ENCODE assay signal across 13 cellular contexts in the genomic region with DNA sequence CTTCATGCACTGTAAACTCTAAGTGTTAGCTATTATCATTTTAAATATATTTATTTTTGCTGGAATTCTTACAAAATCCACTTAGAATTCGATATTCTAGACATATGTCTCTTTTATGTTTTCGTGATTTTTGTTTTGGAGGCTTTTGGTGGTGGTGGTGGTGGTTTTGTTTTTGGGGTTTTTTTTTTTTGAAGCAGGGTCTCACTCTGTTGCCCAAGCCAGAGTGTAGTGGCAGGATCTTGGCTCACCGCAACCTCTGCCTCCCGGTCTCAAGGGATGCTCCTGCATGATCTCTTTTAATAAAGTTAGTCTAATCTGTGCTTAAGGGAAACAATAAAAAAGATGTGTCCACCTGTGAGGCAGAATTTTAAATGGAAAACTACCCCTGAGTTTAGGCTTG.
A peak's percentile ranks its signal among the peaks of the same experiment; 100 is the strongest.
DNase-seq lines count a peak whose midpoint lies in the region; ATAC-seq and TF ChIP-seq lines count a peak whose summit lies in the region.
"Had no signal": no experiment of that assay in that cellular context is flagged by ENCODE, and none has a peak within 500 bp of the region (broad histone marks: within the 10 kb centered on the region; RNA-seq: fewer than 3 reads in every experiment).

No MANE protein-coding gene starts in this region.

- no peaks in the 10 kb centered on the region for H3K36me3 ChIP-seq in GM23338 (ENCODE audit: insufficient read depth)

- H3K9me3 Mint-ChIP-seq in GM23338: peaks cover 2% of the 10 kb centered on the region; the same call in 2 of the 3 replicates
- peaks cover 3% of the 10 kb centered on the region for H3K9me3 Mint-ChIP-seq in activated naive CD8-positive, alpha-beta T cell treated with anti-CD3 and anti-CD28 coated beads for 36 hours
- H3K9me3 Mint-ChIP-seq in naive thymus-derived CD8-positive, alpha-beta T cell: no peaks in the 10 kb centered on the region

- H3K4me3 ChIP-seq in GM23338: no peak overlapping the region
- H3K4me3 ChIP-seq: upper lobe of left lung had no signal

- POLR2A ChIA-PET in naive thymus-derived CD8-positive, alpha-beta T cell (lab: Charles Lee): interaction anchor here (0.6 to 0.8 kb wide), 5 partner anchors 14 to 1482 kb away, joined by 3 to 4 read pairs (median 4); no protein-coding TSS in a partner anchor

- peaks cover 4% of the 10 kb centered on the region for H3K27me3 Mint-ChIP-seq in GM23338 (ENCODE audit: insufficient read depth, low read depth, poor library complexity)
- H3K27me3 Mint-ChIP-seq in activated naive CD8-positive, alpha-beta T cell treated with anti-CD3 and anti-CD28 coated beads for 36 hours: no peaks in the 10 kb centered on the region
- no peaks in the 10 kb centered on the region for H3K27me3 Mint-ChIP-seq in naive thymus-derived CD8-positive, alpha-beta T cell

- no peak for ATAC-seq in GM23338
- ATAC-seq in naive thymus-derived CD8-positive, alpha-beta T cell: peak in 1 of 2 donors; percentile 55
- ATAC-seq in activated CD4-positive, CD25-positive, alpha-beta regulatory T cell treated with anti-CD3 and anti-CD28 coated beads, Interleukin-2, amount 50 U/mL, for 24 hours: no peak
- ATAC-seq in HG03097 (IDR thresholded peaks at IDR 0.05; ENCODE audit: low FRiP score, unreplicated experiment): no peak
- no peak for ATAC-seq in GM18907 (IDR thresholded peaks at IDR 0.05; ENCODE audit: unreplicated experiment)
- ATAC-seq: left cardiac atrium had no signal

- H4K20me1 ChIP-seq in GM23338 (replicated peaks; ENCODE audit: insufficient read depth): peaks cover 7% of the 10 kb centered on the region; the same call in 1 of the 2 replicates

- H3K4me1 Mint-ChIP-seq in GM23338: peaks cover 14% of the 10 kb centered on the region
- peaks cover 38% of the 10 kb centered on the region for H3K4me1 Mint-ChIP-seq in activated naive CD8-positive, alpha-beta T cell treated with anti-CD3 and anti-CD28 coated beads for 36 hours
- peaks cover 17 to 41% (median 29%) of the 10 kb centered on the region in 4 donors for H3K4me1 Mint-ChIP-seq in naive thymus-derived CD8-positive, alpha-beta T cell

- peaks cover 14% of the 10 kb centered on the region for H3K79me2 ChIP-seq in GM23338 (replicated peaks; ENCODE audit: insufficient read depth)

- H3K9me2 ChIP-seq in GM23338 (ENCODE audit: insufficient read depth): no peaks in the 10 kb centered on the region

- H2AFZ ChIP-seq in GM23338: no peak overlapping the region

- H3K4me3 Mint-ChIP-seq in GM23338: no peak overlapping the region
- peak overlapping the region; percentile 75 for H3K4me3 Mint-ChIP-seq in activated naive CD8-positive, alpha-beta T cell treated with anti-CD3 and anti-CD28 coated beads for 36 hours
- peak overlapping the region; percentile 45 to 77 (median 72) for H3K4me3 Mint-ChIP-seq in naive thymus-derived CD8-positive, alpha-beta T cell

- H3K27me3 ChIP-seq in GM23338 (ENCODE audit: insufficient read depth): no peaks in the 10 kb centered on the region
- H3K27me3 ChIP-seq: upper lobe of left lung had no signal

- H3K27ac Mint-ChIP-seq in GM23338: no peak overlapping the region
- peak overlapping the region; percentile 97 for H3K27ac Mint-ChIP-seq in activated naive CD8-positive, alpha-beta T cell treated with anti-CD3 and anti-CD28 coated beads for 36 hours
- H3K27ac Mint-ChIP-seq in naive thymus-derived CD8-positive, alpha-beta T cell: peak overlapping the region; percentile 85 to 94 (median 90)

- H3K27ac ChIP-seq in GM23338 (ENCODE audit: low read depth): 0 out of 2 replicates have a peak overlapping the region, but pooled peaks have one; percentile 39
- H3K27ac ChIP-seq: 22Rv1, upper lobe of left lung had no signal

- H3F3A ChIP-seq in GM23338 (replicated peaks; ENCODE audit: low read depth): no peaks in the 10 kb centered on the region

- DNase-seq in NCI-H82 (lab: John Stamatoyannopoulos, UW) (peak; percentile 31), NCI-H82 treated with DMSO at 0.1 percent for 48 hours (lab: John Stamatoyannopoulos, UW; ENCODE audit: unreplicated experiment) (no peak), GM23338 (ENCODE audit: low spot score) (no peak)
- DNase-seq in activated naive CD8-positive, alpha-beta T cell treated with anti-CD3 and anti-CD28 coated beads for 36 hours: no peak
- DNase-seq in naive thymus-derived CD8-positive, alpha-beta T cell: peak in 1 of 10 donors; percentile 10
- DNase-seq: GF-D8, hippocampal formation, left cardiac atrium, upper lobe of left lung had no signal

- H3K36me3 Mint-ChIP-seq in GM23338 (ENCODE audit: low read depth): peaks cover 19% of the 10 kb centered on the region; the same call in 2 of the 3 replicates
- peaks cover 24% of the 10 kb centered on the region for H3K36me3 Mint-ChIP-seq in activated naive CD8-positive, alpha-beta T cell treated with anti-CD3 and anti-CD28 coated beads for 36 hours
- peaks cover 0 to 30% (median 9%) of the 10 kb centered on the region in 3 donors for H3K36me3 Mint-ChIP-seq in naive thymus-derived CD8-positive, alpha-beta T cell

- H3K4me2 ChIP-seq in GM23338: no peak overlapping the region

- H3K4me1 ChIP-seq in GM23338 (ENCODE audit: insufficient read depth): peaks cover 17% of the 10 kb centered on the region

- no peak for TF ChIP-seq CTCF in GM23338 (conservative IDR thresholded peaks at IDR 0.05; ENCODE audit: low read depth in 2 of 2)

TF ChIP-seq in GM23338, 12 proteins besides CTCF, POLR2A, EP300 and RAD21:
- TF ChIP-seq EZH2 (IDR thresholded peaks at IDR 0.05; ENCODE audit: low read depth, unreplicated experiment): no peak
- TF ChIP-seq JUNB (IDR thresholded peaks at IDR 0.05; ENCODE audit: unreplicated experiment): no peak
TF ChIP-seq in GM23338: peak in this region for 0.
